Comparison of ENCODE assay signal across 1 cellular context in the genomic region with DNA sequence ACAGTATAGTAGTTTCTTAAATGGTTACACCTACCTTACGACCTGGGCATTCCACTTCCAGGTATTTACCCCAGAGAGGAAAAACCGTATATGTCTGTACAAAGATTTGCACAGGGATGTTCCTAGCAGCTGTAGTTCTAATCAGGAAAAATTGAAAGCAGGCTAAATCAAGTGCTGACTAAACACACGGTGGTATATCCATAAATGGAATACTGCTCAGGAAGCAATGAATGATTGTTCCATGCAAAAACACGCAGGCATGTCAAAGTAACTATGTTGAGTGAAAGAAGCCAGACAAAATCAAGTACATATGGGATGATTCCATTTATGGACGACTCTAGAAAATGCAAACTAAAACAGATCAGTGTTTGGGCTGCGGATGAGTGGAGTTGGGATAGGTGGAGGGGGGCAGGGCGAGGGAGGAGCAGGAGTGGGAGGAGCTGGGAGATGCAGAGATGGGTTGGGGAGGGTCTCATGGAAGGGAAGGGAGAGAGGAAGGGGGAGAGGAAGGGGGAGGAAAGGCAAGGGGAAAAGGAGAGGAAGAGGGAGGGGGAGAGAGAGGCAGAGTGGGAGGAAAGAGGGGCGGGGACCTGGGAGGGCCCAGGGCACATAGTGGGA.
TF ChIP-seq lines count a peak whose summit lies in the region.

No MANE protein-coding gene starts in this region.

TF ChIP-seq in K562, 482 proteins besides CTCF, POLR2A, EP300 and RAD21 (continued from another document and continues in another):
- TF ChIP-seq, protein P1, sequence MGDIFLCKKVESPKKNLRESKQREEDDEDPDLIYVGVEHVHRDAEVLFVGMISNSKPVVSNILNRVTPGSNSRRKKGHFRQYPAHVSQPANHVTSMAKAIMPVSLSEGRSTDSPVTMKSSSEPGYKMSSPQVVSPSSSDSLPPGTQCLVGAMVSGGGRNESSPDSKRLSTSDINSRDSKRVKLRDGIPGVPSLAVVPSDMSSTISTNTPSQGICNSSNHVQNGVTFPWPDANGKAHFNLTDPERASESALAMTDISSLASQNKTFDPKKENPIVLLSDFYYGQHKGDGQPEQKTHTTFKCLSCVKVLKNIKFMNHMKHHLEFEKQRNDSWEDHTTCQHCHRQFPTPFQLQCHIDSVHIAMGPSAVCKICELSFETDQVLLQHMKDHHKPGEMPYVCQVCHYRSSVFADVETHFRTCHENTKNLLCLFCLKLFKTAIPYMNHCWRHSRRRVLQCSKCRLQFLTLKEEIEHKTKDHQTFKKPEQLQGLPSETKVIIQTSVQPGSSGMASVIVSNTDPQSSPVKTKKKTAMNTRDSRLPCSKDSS (IDR thresholded peaks at IDR 0.05; ENCODE audit: low read depth, partially characterized antibody) = no peak
- TF ChIP-seq SMARCA5 (IDR thresholded peaks at IDR 0.05) = 0 out of 2 replicates have a peak, but pooled peaks have one; percentile 33
- TF ChIP-seq, protein P2, sequence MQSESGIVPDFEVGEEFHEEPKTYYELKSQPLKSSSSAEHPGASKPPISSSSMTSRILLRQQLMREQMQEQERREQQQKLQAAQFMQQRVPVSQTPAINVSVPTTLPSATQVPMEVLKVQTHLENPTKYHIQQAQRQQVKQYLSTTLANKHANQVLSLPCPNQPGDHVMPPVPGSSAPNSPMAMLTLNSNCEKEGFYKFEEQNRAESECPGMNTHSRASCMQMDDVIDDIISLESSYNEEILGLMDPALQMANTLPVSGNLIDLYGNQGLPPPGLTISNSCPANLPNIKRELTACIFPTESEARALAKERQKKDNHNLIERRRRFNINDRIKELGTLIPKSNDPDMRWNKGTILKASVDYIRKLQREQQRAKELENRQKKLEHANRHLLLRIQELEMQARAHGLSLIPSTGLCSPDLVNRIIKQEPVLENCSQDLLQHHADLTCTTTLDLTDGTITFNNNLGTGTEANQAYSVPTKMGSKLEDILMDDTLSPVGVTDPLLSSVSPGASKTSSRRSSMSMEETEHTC (IDR thresholded peaks at IDR 0.05) = no peak
- no peak for TF ChIP-seq FIP1L1 (IDR thresholded peaks at IDR 0.05; ENCODE audit: low read depth, low read length, poor library complexity, severe bottlenecking)
- no peak for TF ChIP-seq KDM2B (CRISPR knock-in tag; IDR thresholded peaks at IDR 0.05)
- no peak for TF ChIP-seq ADNP (tag; IDR thresholded peaks at IDR 0.05)
- 0 out of 2 replicates have a peak, but pooled peaks have one; percentile 30 for TF ChIP-seq HLTF (IDR thresholded peaks at IDR 0.05)
- TF ChIP-seq PHB (CRISPR knock-in tag; IDR thresholded peaks at IDR 0.05) = no peak
- no peak for TF ChIP-seq MYC (IDR thresholded peaks at IDR 0.05; ENCODE audit: low read depth, low read length)
- TF ChIP-seq MYC (CRISPR knock-in tag; IDR thresholded peaks at IDR 0.05; ENCODE audit: borderline replicate concordance, low read depth) = no peak
- TF ChIP-seq, protein P3, sequence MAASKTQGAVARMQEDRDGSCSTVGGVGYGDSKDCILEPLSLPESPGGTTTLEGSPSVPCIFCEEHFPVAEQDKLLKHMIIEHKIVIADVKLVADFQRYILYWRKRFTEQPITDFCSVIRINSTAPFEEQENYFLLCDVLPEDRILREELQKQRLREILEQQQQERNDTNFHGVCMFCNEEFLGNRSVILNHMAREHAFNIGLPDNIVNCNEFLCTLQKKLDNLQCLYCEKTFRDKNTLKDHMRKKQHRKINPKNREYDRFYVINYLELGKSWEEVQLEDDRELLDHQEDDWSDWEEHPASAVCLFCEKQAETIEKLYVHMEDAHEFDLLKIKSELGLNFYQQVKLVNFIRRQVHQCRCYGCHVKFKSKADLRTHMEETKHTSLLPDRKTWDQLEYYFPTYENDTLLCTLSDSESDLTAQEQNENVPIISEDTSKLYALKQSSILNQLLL (CRISPR knock-in tag; IDR thresholded peaks at IDR 0.05; ENCODE audit: borderline replicate concordance) = no peak
- peak; percentile 66; the same call in 1 of the 2 replicates for TF ChIP-seq MTA1 (IDR thresholded peaks at IDR 0.05; ENCODE audit: borderline replicate concordance)
- TF ChIP-seq ZNF778 (CRISPR knock-in tag; IDR thresholded peaks at IDR 0.05) = no peak
- no peak for TF ChIP-seq SIX5 (IDR thresholded peaks at IDR 0.05; ENCODE audit: borderline replicate concordance in 1 of 2, insufficient read depth in 1 of 2, low read depth in 1 of 2, low read length in 2 of 2)
- TF ChIP-seq NONO (IDR thresholded peaks at IDR 0.05; ENCODE audit: low read depth in 2 of 2, low read length in 1 of 2) = no peak
- TF ChIP-seq BCLAF1 (IDR thresholded peaks at IDR 0.05; ENCODE audit: borderline replicate concordance in 1 of 2, control insufficient read depth in 1 of 2, low read depth in 2 of 2, low read length in 1 of 2) = no peak
- 0 out of 2 replicates have a peak, but pooled peaks have one; percentile 24 for TF ChIP-seq ARID2 (IDR thresholded peaks at IDR 0.05)
- TF ChIP-seq SMARCE1 (IDR thresholded peaks at IDR 0.05) = peak; percentile 52; the same call in 1 of the 2 replicates
- no peak for TF ChIP-seq ELK3 (CRISPR knock-in tag; IDR thresholded peaks at IDR 0.05)
- no peak for TF ChIP-seq ZNF263 (CRISPR knock-in tag; IDR thresholded peaks at IDR 0.05; ENCODE audit: borderline replicate concordance)
- no peak for TF ChIP-seq CBFA2T3 (IDR thresholded peaks at IDR 0.05)
- TF ChIP-seq PURB (CRISPR knock-in tag; IDR thresholded peaks at IDR 0.05; ENCODE audit: low read depth) = no peak
- TF ChIP-seq, protein P4, sequence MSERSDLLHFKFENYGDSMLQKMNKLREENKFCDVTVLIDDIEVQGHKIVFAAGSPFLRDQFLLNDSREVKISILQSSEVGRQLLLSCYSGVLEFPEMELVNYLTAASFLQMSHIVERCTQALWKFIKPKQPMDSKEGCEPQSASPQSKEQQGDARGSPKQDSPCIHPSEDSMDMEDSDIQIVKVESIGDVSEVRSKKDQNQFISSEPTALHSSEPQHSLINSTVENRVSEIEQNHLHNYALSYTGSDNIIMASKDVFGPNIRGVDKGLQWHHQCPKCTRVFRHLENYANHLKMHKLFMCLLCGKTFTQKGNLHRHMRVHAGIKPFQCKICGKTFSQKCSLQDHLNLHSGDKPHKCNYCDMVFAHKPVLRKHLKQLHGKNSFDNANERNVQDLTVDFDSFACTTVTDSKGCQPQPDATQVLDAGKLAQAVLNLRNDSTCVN (CRISPR knock-in tag; IDR thresholded peaks at IDR 0.05) = no peak
- no peak for TF ChIP-seq CSDE1 (IDR thresholded peaks at IDR 0.05)
- no peak for TF ChIP-seq TCF3 (CRISPR knock-in tag; IDR thresholded peaks at IDR 0.05)
- no peak for TF ChIP-seq ZKSCAN8 (CRISPR knock-in tag; IDR thresholded peaks at IDR 0.05)
- TF ChIP-seq ZNF311 (CRISPR knock-in tag; IDR thresholded peaks at IDR 0.05) = no peak
- TF ChIP-seq ZNF586 (CRISPR knock-in tag; conservative IDR thresholded peaks at IDR 0.05) = no peak
- TF ChIP-seq ZNF77 (CRISPR knock-in tag; IDR thresholded peaks at IDR 0.05) = no peak
- no peak for TF ChIP-seq STAG1 (CRISPR knock-in tag; IDR thresholded peaks at IDR 0.05; ENCODE audit: borderline replicate concordance)
- TF ChIP-seq HOMEZ (CRISPR knock-in tag; IDR thresholded peaks at IDR 0.05) = no peak
- no peak for TF ChIP-seq ZKSCAN1 (IDR thresholded peaks at IDR 0.05; ENCODE audit: low read depth, low read length)
- TF ChIP-seq, protein P5, sequence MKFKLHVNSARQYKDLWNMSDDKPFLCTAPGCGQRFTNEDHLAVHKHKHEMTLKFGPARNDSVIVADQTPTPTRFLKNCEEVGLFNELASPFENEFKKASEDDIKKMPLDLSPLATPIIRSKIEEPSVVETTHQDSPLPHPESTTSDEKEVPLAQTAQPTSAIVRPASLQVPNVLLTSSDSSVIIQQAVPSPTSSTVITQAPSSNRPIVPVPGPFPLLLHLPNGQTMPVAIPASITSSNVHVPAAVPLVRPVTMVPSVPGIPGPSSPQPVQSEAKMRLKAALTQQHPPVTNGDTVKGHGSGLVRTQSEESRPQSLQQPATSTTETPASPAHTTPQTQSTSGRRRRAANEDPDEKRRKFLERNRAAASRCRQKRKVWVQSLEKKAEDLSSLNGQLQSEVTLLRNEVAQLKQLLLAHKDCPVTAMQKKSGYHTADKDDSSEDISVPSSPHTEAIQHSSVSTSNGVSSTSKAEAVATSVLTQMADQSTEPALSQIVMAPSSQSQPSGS (CRISPR knock-in tag; IDR thresholded peaks at IDR 0.05) = no peak
- no peak for TF ChIP-seq PTBP1 (IDR thresholded peaks at IDR 0.05; ENCODE audit: low read depth, low read length)
- no peak for TF ChIP-seq STAT6 (CRISPR knock-in tag; IDR thresholded peaks at IDR 0.05)
- no peak for TF ChIP-seq POLR2AphosphoS2 (IDR thresholded peaks at IDR 0.05; ENCODE audit: low read length)
- TF ChIP-seq, protein P6, sequence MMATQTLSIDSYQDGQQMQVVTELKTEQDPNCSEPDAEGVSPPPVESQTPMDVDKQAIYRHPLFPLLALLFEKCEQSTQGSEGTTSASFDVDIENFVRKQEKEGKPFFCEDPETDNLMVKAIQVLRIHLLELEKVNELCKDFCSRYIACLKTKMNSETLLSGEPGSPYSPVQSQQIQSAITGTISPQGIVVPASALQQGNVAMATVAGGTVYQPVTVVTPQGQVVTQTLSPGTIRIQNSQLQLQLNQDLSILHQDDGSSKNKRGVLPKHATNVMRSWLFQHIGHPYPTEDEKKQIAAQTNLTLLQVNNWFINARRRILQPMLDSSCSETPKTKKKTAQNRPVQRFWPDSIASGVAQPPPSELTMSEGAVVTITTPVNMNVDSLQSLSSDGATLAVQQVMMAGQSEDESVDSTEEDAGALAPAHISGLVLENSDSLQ (IDR thresholded peaks at IDR 0.05) = 0 out of 2 replicates have a peak, but pooled peaks have one; percentile 16
- TF ChIP-seq ZNF699 (CRISPR knock-in tag; IDR thresholded peaks at IDR 0.05; ENCODE audit: insufficient replicate concordance) = no peak
- TF ChIP-seq EP400 (IDR thresholded peaks at IDR 0.05) = no peak
- no peak for TF ChIP-seq XRCC3 (IDR thresholded peaks at IDR 0.05)
- no peak for TF ChIP-seq ZSCAN32 (CRISPR knock-in tag; IDR thresholded peaks at IDR 0.05)
- TF ChIP-seq ZC3H11A (IDR thresholded peaks at IDR 0.05; ENCODE audit: low read depth, low read length) = no peak
- no peak for TF ChIP-seq PPARD (CRISPR knock-in tag; IDR thresholded peaks at IDR 0.05)
- TF ChIP-seq SETDB1 (IDR thresholded peaks at IDR 0.05; ENCODE audit: low read length) = no peak
- TF ChIP-seq ARHGAP35 (IDR thresholded peaks at IDR 0.05; ENCODE audit: partially characterized antibody) = peak; percentile 40
